ENCODE assay signal across 8 cellular contexts in the genomic region with DNA sequence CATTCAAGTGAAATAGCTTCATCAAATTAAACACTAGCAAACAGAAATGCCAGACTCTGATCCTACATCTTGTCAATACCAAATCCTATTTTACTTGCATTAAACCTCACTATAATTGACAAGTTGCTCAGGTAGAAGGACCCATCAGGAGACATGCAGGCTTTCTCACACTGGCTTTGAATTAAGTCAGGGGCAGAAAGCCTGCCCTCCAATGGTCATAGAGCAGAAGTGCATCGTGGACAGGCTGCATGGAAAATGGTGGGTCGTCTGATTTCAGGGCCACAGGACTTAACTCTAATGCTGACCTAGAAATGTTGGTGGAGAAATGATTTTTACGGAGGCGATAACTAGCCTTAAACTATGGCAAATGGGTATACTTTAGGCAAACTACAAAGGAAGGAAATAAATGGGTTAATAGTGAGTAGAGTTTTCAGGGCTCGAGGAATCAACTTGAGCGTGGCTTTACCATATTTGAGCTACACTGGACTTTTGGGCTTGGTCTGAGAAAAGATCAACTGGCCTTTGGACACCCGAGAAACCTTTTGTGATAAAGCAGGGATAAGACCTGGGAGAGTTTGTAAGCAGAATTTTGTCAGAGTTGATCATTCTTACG.
DNase-seq lines count a peak whose midpoint lies in the region; ATAC-seq, FAIRE-seq and TF ChIP-seq lines count a peak whose summit lies in the region.

No MANE protein-coding gene starts in this region.

- peak; percentile 5 for DNase-seq in activated CD4-positive, alpha-beta T cell treated with anti-CD3 and anti-CD28 coated beads for 48 hours
- DNase-seq in activated CD4-positive, alpha-beta T cell treated with anti-CD3 and anti-CD28 coated beads, Interleukin-2, amount 10 ng/mL, durations not matched to agents 24 days and 14 days = no peak
- peak; percentile 12 for DNase-seq in bronchial epithelial cell (ENCODE audit: low read depth)
- no peak for DNase-seq in stomach
- DNase-seq in activated CD4-positive, alpha-beta memory T cell treated with anti-CD3 and anti-CD28 coated beads, Interleukin-2, amount 10 ng/mL, durations not matched to agents 7 days and 5 days = no peak
- DNase-seq in DMS79 (lab: John Stamatoyannopoulos, UW) = no peak

- no peaks in the 10 kb centered on the region for H3K36me3 ChIP-seq in bronchial epithelial cell (ENCODE audit: control insufficient read depth, insufficient read depth, low read length)
- no peaks in the 10 kb centered on the region for H3K36me3 ChIP-seq in stomach

- H3K27me3 ChIP-seq in bronchial epithelial cell (ENCODE audit: control insufficient read depth, insufficient read depth, low read length) = no peaks in the 10 kb centered on the region
- no peaks in the 10 kb centered on the region for H3K27me3 ChIP-seq in stomach

- TF ChIP-seq CTCF in bronchial epithelial cell (IDR thresholded peaks at IDR 0.05; ENCODE audit: insufficient read depth, low read length, severe bottlenecking) = peak; percentile 50
- peak in 4 of 7 experiments; percentile 14 to 30 (median 22) for TF ChIP-seq CTCF in stomach (IDR thresholded peaks at IDR 0.05)

- no peaks in the 10 kb centered on the region for H3K4me1 Mint-ChIP-seq in activated CD4-positive, alpha-beta T cell treated with anti-CD3 and anti-CD28 coated beads, Interleukin-2, amount 10 ng/mL, durations not matched to agents 24 days and 14 days
- no peaks in the 10 kb centered on the region for H3K4me1 Mint-ChIP-seq in activated CD4-positive, alpha-beta memory T cell treated with anti-CD3 and anti-CD28 coated beads, Interleukin-2, amount 10 ng/mL, durations not matched to agents 7 days and 5 days

- ATAC-seq in HG03565 (IDR thresholded peaks at IDR 0.05; ENCODE audit: unreplicated experiment) (peak; percentile 87), HG03108 (IDR thresholded peaks at IDR 0.05; ENCODE audit: unreplicated experiment) (no peak)

- no peak overlapping the region for H3K27ac Mint-ChIP-seq in activated CD4-positive, alpha-beta T cell treated with anti-CD3 and anti-CD28 coated beads, Interleukin-2, amount 10 ng/mL, durations not matched to agents 24 days and 14 days
- H3K27ac Mint-ChIP-seq in activated CD4-positive, alpha-beta memory T cell treated with anti-CD3 and anti-CD28 coated beads, Interleukin-2, amount 10 ng/mL, durations not matched to agents 7 days and 5 days = no peak overlapping the region

- intact Hi-C loops in activated CD4-positive, alpha-beta T cell treated with anti-CD3 and anti-CD28 coated beads, Interleukin-2, amount 10 ng/mL, durations not matched to agents 24 days and 14 days (cut with micrococcal nuclease) = no loop called here
- intact Hi-C loops in stomach (cut with DNase I; ENCODE audit: low total_unique reads) = no loop called here

- H3K4me1 ChIP-seq in stomach = no peaks in the 10 kb centered on the region

- no peak for TF ChIP-seq POLR2A in stomach (IDR thresholded peaks at IDR 0.05)

- no peak overlapping the region for H3K27ac ChIP-seq in stomach

- H3K4me3 Mint-ChIP-seq in activated CD4-positive, alpha-beta T cell treated with anti-CD3 and anti-CD28 coated beads, Interleukin-2, amount 10 ng/mL, durations not matched to agents 24 days and 14 days = no peak overlapping the region
- no peak overlapping the region for H3K4me3 Mint-ChIP-seq in activated CD4-positive, alpha-beta memory T cell treated with anti-CD3 and anti-CD28 coated beads, Interleukin-2, amount 10 ng/mL, durations not matched to agents 7 days and 5 days

- POLR2A ChIA-PET in activated CD4-positive, alpha-beta memory T cell treated with anti-CD3 and anti-CD28 coated beads, Interleukin-2, amount 10 ng/mL, durations not matched to agents 7 days and 5 days (lab: Charles Lee) = no interaction called here

- no peak for FAIRE-seq in bronchial epithelial cell (lab: Jason Lieb, UNC)

- TF ChIP-seq EP300 in stomach (IDR thresholded peaks at IDR 0.05) = no peak

- CTCF ChIA-PET in activated CD4-positive, alpha-beta memory T cell treated with anti-CD3 and anti-CD28 coated beads, Interleukin-2, amount 10 ng/mL, durations not matched to agents 7 days and 5 days (lab: Charles Lee) = no interaction called here

- no peaks in the 10 kb centered on the region for H3K36me3 Mint-ChIP-seq in activated CD4-positive, alpha-beta T cell treated with anti-CD3 and anti-CD28 coated beads, Interleukin-2, amount 10 ng/mL, durations not matched to agents 24 days and 14 days (ENCODE audit: low read depth)
- no peaks in the 10 kb centered on the region for H3K36me3 Mint-ChIP-seq in activated CD4-positive, alpha-beta memory T cell treated with anti-CD3 and anti-CD28 coated beads, Interleukin-2, amount 10 ng/mL, durations not matched to agents 7 days and 5 days (ENCODE audit: low read depth)

- H3K9me3 ChIP-seq in stomach = no peaks in the 10 kb centered on the region

- H3K9me3 Mint-ChIP-seq in activated CD4-positive, alpha-beta T cell treated with anti-CD3 and anti-CD28 coated beads, Interleukin-2, amount 10 ng/mL, durations not matched to agents 24 days and 14 days = no peaks in the 10 kb centered on the region
- H3K9me3 Mint-ChIP-seq in activated CD4-positive, alpha-beta memory T cell treated with anti-CD3 and anti-CD28 coated beads, Interleukin-2, amount 10 ng/mL, durations not matched to agents 7 days and 5 days = no peaks in the 10 kb centered on the region

- H3K27me3 Mint-ChIP-seq in activated CD4-positive, alpha-beta T cell treated with anti-CD3 and anti-CD28 coated beads, Interleukin-2, amount 10 ng/mL, durations not matched to agents 24 days and 14 days = no peaks in the 10 kb centered on the region
- H3K27me3 Mint-ChIP-seq in activated CD4-positive, alpha-beta memory T cell treated with anti-CD3 and anti-CD28 coated beads, Interleukin-2, amount 10 ng/mL, durations not matched to agents 7 days and 5 days = no peaks in the 10 kb centered on the region

- 63 to 70% (median 68%) methylated on average over 8 of the region's 8 CpGs for WGBS in stomach, 5 donors

- no peak overlapping the region for H3K4me3 ChIP-seq in bronchial epithelial cell (ENCODE audit: low read depth, low read length)
- no peak overlapping the region for H3K4me3 ChIP-seq in stomach

Comparison
In these comparisons a context has a peak if more than half of its experiments do, and no peak if none do; other contexts are left out.
1. DNase-seq: peak in activated CD4-positive, alpha-beta T cell treated with anti-CD3 and anti-CD28 coated beads for 48 hours (single experiment) and bronchial epithelial cell (single experiment); none in activated CD4-positive, alpha-beta T cell treated with anti-CD3 and anti-CD28 coated beads, Interleukin-2, amount 10 ng/mL, durations not matched to agents 24 days and 14 days (single experiment), stomach (single experiment), activated CD4-positive, alpha-beta memory T cell treated with anti-CD3 and anti-CD28 coated beads, Interleukin-2, amount 10 ng/mL, durations not matched to agents 7 days and 5 days (single experiment) and DMS79 (single experiment).